In the genomic region with DNA sequence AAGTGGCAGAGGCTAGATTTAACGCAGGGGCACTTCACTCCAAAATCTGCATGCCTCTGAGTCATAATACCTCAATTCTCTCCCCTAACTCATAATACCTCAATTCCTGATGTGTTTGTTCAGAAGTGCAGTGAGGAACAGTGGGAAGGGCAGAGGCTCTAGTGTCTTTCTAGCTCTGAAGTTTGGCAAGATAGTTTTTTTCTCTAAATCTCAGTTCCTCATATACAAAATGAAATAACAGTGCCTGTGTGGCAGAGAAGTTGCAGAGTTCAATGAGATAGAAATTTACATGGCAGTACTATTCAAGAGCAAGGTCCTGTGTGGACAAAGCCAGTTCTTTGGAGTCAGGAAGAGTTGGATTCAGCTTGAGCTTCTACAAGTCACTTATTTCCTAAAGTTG, we compare ENCODE assay signal across 12 cellular contexts. TPM values are rescaled to one million over a fixed set of nuclear protein-coding genes. Genes with fewer than 3 reads are reported as not detected.
DNase-seq lines count a peak whose midpoint lies in the region; ATAC-seq and TF ChIP-seq lines count a peak whose summit lies in the region.
"Had no signal": no experiment of that assay in that cellular context is flagged by ENCODE, and none has a peak within 500 bp of the region (broad histone marks: within the 10 kb centered on the region; RNA-seq: fewer than 3 reads in every experiment).

No MANE protein-coding gene starts in this region.

- peaks cover 4% of the 10 kb centered on the region for H3K27me3 Mint-ChIP-seq in nephron (ENCODE audit: low read depth)
- peaks cover 3% of the 10 kb centered on the region for H3K27me3 Mint-ChIP-seq in type B pancreatic cell

- H3K36me3 Mint-ChIP-seq in nephron (ENCODE audit: low read depth), result no peaks in the 10 kb centered on the region
- no peaks in the 10 kb centered on the region for H3K36me3 Mint-ChIP-seq in type B pancreatic cell
- H3K36me3 Mint-ChIP-seq: activated naive CD8-positive, alpha-beta T cell had no signal

- no peak overlapping the region for H2AK5ac ChIP-seq in trophoblast cell (ENCODE audit: low read length)

- 39 to 59% (median 47%) methylated on average over 1 of the region's 1 CpG for WGBS in heart left ventricle, 4 donors
- WGBS in trophoblast cell (ENCODE audit: extremely low coverage, insufficient coverage, insufficient read length), result no CpG with 5 or more reads among the region's 1 CpG

- no peak overlapping the region for H4K8ac ChIP-seq in trophoblast cell (ENCODE audit: low read depth, low read length)

- H2BK12ac ChIP-seq in trophoblast cell (ENCODE audit: low read length), result no peak overlapping the region

- H3K9ac ChIP-seq in trophoblast cell (ENCODE audit: low read length), result no peak overlapping the region

- H3K36me3 ChIP-seq in heart left ventricle (no peaks in the 10 kb centered on the region), trophoblast cell (ENCODE audit: control insufficient read depth in 1 of 2, insufficient read depth in 2 of 2, low read length in 2 of 2) (no peaks in the 10 kb centered on the region)

- no peak overlapping the region for H3K4me2 ChIP-seq in trophoblast cell (ENCODE audit: low read length)
- H3K4me2 ChIP-seq: GM23338 had no signal

- TF ChIP-seq POLR2A in heart left ventricle (IDR thresholded peaks at IDR 0.05), result no peak

- H3K27ac Mint-ChIP-seq in nephron (peak overlapping the region; percentile 24 to 55 (median 36)), type B pancreatic cell (peak overlapping the region; percentile 70)
- H3K27ac Mint-ChIP-seq: activated naive CD8-positive, alpha-beta T cell; GM23338 had no signal

- no peaks in the 10 kb centered on the region for H3K79me2 ChIP-seq in trophoblast cell (ENCODE audit: control insufficient read depth, insufficient read depth, low read length, poor library complexity)

- intact Hi-C loops in heart left ventricle (cut with DNase I), result loop anchor here in 2 of 10 donors (10.0 kb wide), 3 partner anchors 921 to 981 kb away; no protein-coding TSS in a partner anchor
- intact Hi-C loops in cardiac septum (cut with DNase I), result no loop called here

- H2BK120ac ChIP-seq in trophoblast cell (ENCODE audit: insufficient read depth, low read length, poor library complexity), result no peak overlapping the region

- H4K12ac ChIP-seq in trophoblast cell (ENCODE audit: low read depth, low read length), result no peak overlapping the region

- H3K4me1 ChIP-seq in heart left ventricle, result peaks cover 3 to 25% (median 17%) of the 10 kb centered on the region in 12 donors
- H3K4me1 ChIP-seq in trophoblast cell (ENCODE audit: control insufficient read depth in 1 of 2, insufficient read depth in 2 of 2, low read length in 2 of 2), result no peaks in the 10 kb centered on the region

- H3K23ac ChIP-seq in trophoblast cell (ENCODE audit: low read length), result no peak overlapping the region

- no peak overlapping the region for H2BK5ac ChIP-seq in trophoblast cell (ENCODE audit: low read depth, low read length, poor library complexity)

- H2AFZ ChIP-seq in trophoblast cell (ENCODE audit: insufficient read depth, low read length, poor library complexity), result no peak overlapping the region

- H3K4me3 ChIP-seq in heart left ventricle, result no peak overlapping the region
- H3K4me3 ChIP-seq in trophoblast cell (ENCODE audit: low read depth, low read length), result no peak overlapping the region
- H3K4me3 ChIP-seq: GM23338 had no signal

- H4K91ac ChIP-seq in trophoblast cell (ENCODE audit: low read depth, low read length), result no peak overlapping the region

- H3K27ac ChIP-seq in heart left ventricle (peak overlapping the region in 11 of 12 donors; percentile 53 to 84 (median 74)), VCaP (peak overlapping the region; percentile 86), trophoblast cell (ENCODE audit: low read depth, low read length) (no peak overlapping the region)

- no peak overlapping the region for H3K18ac ChIP-seq in trophoblast cell (ENCODE audit: low read length)

- H3K9me3 Mint-ChIP-seq in nephron, result no peaks in the 10 kb centered on the region
- no peaks in the 10 kb centered on the region for H3K9me3 Mint-ChIP-seq in type B pancreatic cell
- H3K9me3 Mint-ChIP-seq: GM23338 had no signal

- H3K9me3 ChIP-seq in heart left ventricle (no peaks in the 10 kb centered on the region), trophoblast cell (ENCODE audit: insufficient read depth, low read depth, low read length) (no peaks in the 10 kb centered on the region)

- no peaks in the 10 kb centered on the region for H3K79me1 ChIP-seq in trophoblast cell (ENCODE audit: low read length)

- no peak for TF ChIP-seq CTCF in heart left ventricle (IDR thresholded peaks at IDR 0.05)
- TF ChIP-seq CTCF in VCaP (conservative IDR thresholded peaks at IDR 0.05), result no peak
- no peak for TF ChIP-seq CTCF in nephron (IDR thresholded peaks at IDR 0.05; ENCODE audit: unreplicated experiment in 3 of 3)
- TF ChIP-seq CTCF in type B pancreatic cell (conservative IDR thresholded peaks at IDR 0.05), result no peak

- H3K4me1 Mint-ChIP-seq in nephron (peaks cover 12% of the 10 kb centered on the region), type B pancreatic cell (ENCODE audit: unreplicated experiment) (peaks cover 25% of the 10 kb centered on the region)

- DNase-seq in heart left ventricle (no peak), cardiac septum (ENCODE audit: low spot score) (no peak), type B pancreatic cell (ENCODE audit: extremely low spot score, unreplicated experiment) (no peak), trophoblast cell (no peak), NCI-H748 treated with DMSO at 0.1 percent for 48 hours (lab: John Stamatoyannopoulos, UW) (no peak)
- DNase-seq: cerebellar nuclear complex, retina had no signal

- H3K14ac ChIP-seq in trophoblast cell (ENCODE audit: low read length), result no peak overlapping the region

- H3K27me3 ChIP-seq in heart left ventricle (no peaks in the 10 kb centered on the region), trophoblast cell (ENCODE audit: insufficient read depth, low read length) (no peaks in the 10 kb centered on the region)

- H3K4me3 Mint-ChIP-seq in nephron, result no peak overlapping the region
- no peak overlapping the region for H3K4me3 Mint-ChIP-seq in type B pancreatic cell
- H3K4me3 Mint-ChIP-seq: activated naive CD8-positive, alpha-beta T cell; GM23338 had no signal

- ATAC-seq in heart left ventricle (no peak), HG03159 (IDR thresholded peaks at IDR 0.05; ENCODE audit: unreplicated experiment) (no peak)

- H3K4ac ChIP-seq in trophoblast cell (ENCODE audit: low read depth, low read length), result no peak overlapping the region

RNA-seq across cellular contexts. Expression of a gene that starts 9.8 kb away (rescaled TPM):
- 100 to 1,000 TPM in 1 of 9 donors, 10 to 100 TPM in 8; 57.1 to 128 (median 82.8) TPM for total RNA-seq in heart left ventricle
- 100 to 1,000 TPM in 1 of 2 donors, 10 to 100 TPM in 1; 71.6 to 133 TPM for polyA plus RNA-seq in heart left ventricle
- total RNA-seq in cardiac septum, result 91.7 TPM
- total RNA-seq in type B pancreatic cell (ENCODE audit: low replicate concordance), result 160 and 262 TPM in 2 replicates
- 48.6 and 50.2 TPM in 2 replicates for polyA plus RNA-seq in trophoblast cell (2013)
